Comparison of ENCODE assay signal across 1 cellular context in the genomic region with DNA sequence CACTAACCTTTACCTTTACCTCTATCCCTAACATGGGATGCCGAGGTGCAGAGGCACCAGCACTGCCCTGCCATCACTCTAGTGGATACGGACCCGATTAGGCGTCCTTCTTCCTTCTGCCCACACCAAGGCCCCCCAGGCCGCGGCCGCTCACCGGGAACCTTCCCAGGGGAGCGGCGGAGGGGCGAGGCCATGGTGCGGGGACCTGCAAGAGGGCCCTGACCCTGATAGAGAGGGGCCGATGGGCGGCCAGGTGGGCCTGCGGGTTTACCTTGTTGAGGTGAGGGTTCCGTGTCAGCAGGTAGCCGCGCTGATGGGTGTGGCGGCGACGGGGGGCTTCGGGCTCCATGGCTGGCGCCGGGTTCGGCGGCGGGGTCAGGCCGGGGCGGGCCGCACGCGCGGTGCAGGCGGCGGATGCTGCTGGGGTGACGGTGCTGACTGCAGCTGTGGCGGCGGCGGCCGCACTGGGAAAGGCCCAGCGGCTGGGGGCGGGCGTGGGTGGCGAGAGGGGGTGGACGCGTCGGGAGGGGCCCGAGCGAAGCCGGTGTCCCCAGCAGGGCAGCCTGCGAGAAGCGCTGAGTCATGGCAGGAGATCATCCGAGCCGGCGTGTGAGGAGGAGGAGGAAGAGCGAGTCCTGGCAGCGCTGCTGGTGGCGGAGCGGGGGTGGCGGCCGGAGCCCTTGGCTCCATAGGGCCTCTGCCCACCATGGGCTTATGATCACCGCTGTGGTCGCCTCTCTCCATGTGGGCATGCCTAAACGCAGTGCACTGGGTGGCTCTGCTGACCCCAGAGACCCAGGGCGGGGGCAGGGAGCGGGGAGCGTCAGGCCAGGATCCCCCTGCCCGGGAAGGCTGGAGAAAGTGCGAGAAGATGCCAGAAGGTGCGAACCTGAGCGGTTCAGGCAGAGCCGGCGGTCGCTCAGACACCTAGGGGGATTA.
TF ChIP-seq lines count a peak whose summit lies in the region.

ME1 (minus strand) TSS at position 446 of the 939 bp plus-strand sequence; CDS start at position 349, 97 bp downstream.

TF ChIP-seq in H1, 55 proteins besides CTCF, POLR2A, EP300 and RAD21:
- TF ChIP-seq, protein P1, sequence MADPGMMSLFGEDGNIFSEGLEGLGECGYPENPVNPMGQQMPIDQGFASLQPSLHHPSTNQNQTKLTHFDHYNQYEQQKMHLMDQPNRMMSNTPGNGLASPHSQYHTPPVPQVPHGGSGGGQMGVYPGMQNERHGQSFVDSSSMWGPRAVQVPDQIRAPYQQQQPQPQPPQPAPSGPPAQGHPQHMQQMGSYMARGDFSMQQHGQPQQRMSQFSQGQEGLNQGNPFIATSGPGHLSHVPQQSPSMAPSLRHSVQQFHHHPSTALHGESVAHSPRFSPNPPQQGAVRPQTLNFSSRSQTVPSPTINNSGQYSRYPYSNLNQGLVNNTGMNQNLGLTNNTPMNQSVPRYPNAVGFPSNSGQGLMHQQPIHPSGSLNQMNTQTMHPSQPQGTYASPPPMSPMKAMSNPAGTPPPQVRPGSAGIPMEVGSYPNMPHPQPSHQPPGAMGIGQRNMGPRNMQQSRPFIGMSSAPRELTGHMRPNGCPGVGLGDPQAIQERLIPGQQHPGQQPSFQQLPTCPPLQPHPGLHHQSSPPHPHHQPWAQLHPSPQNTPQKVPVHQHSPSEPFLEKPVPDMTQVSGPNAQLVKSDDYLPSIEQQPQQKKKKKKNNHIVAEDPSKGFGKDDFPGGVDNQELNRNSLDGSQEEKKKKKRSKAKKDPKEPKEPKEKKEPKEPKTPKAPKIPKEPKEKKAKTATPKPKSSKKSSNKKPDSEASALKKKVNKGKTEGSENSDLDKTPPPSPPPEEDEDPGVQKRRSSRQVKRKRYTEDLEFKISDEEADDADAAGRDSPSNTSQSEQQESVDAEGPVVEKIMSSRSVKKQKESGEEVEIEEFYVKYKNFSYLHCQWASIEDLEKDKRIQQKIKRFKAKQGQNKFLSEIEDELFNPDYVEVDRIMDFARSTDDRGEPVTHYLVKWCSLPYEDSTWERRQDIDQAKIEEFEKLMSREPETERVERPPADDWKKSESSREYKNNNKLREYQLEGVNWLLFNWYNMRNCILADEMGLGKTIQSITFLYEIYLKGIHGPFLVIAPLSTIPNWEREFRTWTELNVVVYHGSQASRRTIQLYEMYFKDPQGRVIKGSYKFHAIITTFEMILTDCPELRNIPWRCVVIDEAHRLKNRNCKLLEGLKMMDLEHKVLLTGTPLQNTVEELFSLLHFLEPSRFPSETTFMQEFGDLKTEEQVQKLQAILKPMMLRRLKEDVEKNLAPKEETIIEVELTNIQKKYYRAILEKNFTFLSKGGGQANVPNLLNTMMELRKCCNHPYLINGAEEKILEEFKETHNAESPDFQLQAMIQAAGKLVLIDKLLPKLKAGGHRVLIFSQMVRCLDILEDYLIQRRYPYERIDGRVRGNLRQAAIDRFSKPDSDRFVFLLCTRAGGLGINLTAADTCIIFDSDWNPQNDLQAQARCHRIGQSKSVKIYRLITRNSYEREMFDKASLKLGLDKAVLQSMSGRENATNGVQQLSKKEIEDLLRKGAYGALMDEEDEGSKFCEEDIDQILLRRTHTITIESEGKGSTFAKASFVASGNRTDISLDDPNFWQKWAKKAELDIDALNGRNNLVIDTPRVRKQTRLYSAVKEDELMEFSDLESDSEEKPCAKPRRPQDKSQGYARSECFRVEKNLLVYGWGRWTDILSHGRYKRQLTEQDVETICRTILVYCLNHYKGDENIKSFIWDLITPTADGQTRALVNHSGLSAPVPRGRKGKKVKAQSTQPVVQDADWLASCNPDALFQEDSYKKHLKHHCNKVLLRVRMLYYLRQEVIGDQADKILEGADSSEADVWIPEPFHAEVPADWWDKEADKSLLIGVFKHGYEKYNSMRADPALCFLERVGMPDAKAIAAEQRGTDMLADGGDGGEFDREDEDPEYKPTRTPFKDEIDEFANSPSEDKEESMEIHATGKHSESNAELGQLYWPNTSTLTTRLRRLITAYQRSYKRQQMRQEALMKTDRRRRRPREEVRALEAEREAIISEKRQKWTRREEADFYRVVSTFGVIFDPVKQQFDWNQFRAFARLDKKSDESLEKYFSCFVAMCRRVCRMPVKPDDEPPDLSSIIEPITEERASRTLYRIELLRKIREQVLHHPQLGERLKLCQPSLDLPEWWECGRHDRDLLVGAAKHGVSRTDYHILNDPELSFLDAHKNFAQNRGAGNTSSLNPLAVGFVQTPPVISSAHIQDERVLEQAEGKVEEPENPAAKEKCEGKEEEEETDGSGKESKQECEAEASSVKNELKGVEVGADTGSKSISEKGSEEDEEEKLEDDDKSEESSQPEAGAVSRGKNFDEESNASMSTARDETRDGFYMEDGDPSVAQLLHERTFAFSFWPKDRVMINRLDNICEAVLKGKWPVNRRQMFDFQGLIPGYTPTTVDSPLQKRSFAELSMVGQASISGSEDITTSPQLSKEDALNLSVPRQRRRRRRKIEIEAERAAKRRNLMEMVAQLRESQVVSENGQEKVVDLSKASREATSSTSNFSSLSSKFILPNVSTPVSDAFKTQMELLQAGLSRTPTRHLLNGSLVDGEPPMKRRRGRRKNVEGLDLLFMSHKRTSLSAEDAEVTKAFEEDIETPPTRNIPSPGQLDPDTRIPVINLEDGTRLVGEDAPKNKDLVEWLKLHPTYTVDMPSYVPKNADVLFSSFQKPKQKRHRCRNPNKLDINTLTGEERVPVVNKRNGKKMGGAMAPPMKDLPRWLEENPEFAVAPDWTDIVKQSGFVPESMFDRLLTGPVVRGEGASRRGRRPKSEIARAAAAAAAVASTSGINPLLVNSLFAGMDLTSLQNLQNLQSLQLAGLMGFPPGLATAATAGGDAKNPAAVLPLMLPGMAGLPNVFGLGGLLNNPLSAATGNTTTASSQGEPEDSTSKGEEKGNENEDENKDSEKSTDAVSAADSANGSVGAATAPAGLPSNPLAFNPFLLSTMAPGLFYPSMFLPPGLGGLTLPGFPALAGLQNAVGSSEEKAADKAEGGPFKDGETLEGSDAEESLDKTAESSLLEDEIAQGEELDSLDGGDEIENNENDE (IDR thresholded peaks at IDR 0.05; ENCODE audit: insufficient replicate concordance, low read length) = no peak
- TF ChIP-seq SIRT6 (IDR thresholded peaks at IDR 0.05; ENCODE audit: low read length) (no peak), CBX8 (IDR thresholded peaks at IDR 0.05; ENCODE audit: borderline replicate concordance, low read depth, low read length) (no peak), USF2 (IDR thresholded peaks at IDR 0.05; ENCODE audit: low read length) (no peak), SIX5 (IDR thresholded peaks at IDR 0.05; ENCODE audit: low read depth, low read length) (no peak), CREB1 (IDR thresholded peaks at IDR 0.05) (no peak), KDM4A (IDR thresholded peaks at IDR 0.05; ENCODE audit: low read depth, low read length, severe bottlenecking) (peak; percentile 90), KDM1A (IDR thresholded peaks at IDR 0.05; ENCODE audit: borderline replicate concordance, low read length) (no peak), BCL11A (IDR thresholded peaks at IDR 0.05; ENCODE audit: low read depth in 2 of 2, low read length in 2 of 2) (no peak), PHF8 (conservative IDR thresholded peaks at IDR 0.05; ENCODE audit: low read depth, low read length) (peak; percentile 51), TAF7 (optimal IDR thresholded peaks at IDR 0.05; ENCODE audit: borderline replicate concordance, low read depth, low read length) (no peak), CHD1 (IDR thresholded peaks at IDR 0.05; ENCODE audit: low read depth, low read length) (no peak), GTF2F1 (IDR thresholded peaks at IDR 0.05; ENCODE audit: borderline replicate concordance, low read depth, low read length) (no peak), RXRA (IDR thresholded peaks at IDR 0.05; ENCODE audit: insufficient read depth, low read depth, low read length) (no peak), SP1 (IDR thresholded peaks at IDR 0.05; ENCODE audit: low read depth, low read length) (no peak), RFX5 (IDR thresholded peaks at IDR 0.05; ENCODE audit: borderline replicate concordance, low read depth, low read length) (no peak), EZH2 (IDR thresholded peaks at IDR 0.05; ENCODE audit: low read depth, low read length, severe bottlenecking) (peak; percentile 40), SUZ12 (IDR thresholded peaks at IDR 0.05; ENCODE audit: low read length) (no peak; the same call in 1 of the 2 replicates), RNF2 (IDR thresholded peaks at IDR 0.05; ENCODE audit: borderline replicate concordance, low read depth, low read length, missing control alignments, poor library complexity, severe bottlenecking) (no peak), RBBP5 (IDR thresholded peaks at IDR 0.05; ENCODE audit: borderline replicate concordance, low read depth, low read length) (peak; percentile 86; the same call in 1 of the 2 replicates), ASH2L (IDR thresholded peaks at IDR 0.05; ENCODE audit: low read length) (peak; percentile 97), POU5F1 (IDR thresholded peaks at IDR 0.05; ENCODE audit: low read depth, low read length) (no peak), TEAD4 (IDR thresholded peaks at IDR 0.05; ENCODE audit: low read depth, low read length) (no peak), KDM5A (IDR thresholded peaks at IDR 0.05; ENCODE audit: low read length) (no peak), ATF3 (IDR thresholded peaks at IDR 0.05; ENCODE audit: insufficient read depth, low read depth, low read length) (no peak), SAP30 (IDR thresholded peaks at IDR 0.05; ENCODE audit: insufficient read depth, insufficient replicate concordance, low read length) (no peak), SP2 (IDR thresholded peaks at IDR 0.05; ENCODE audit: low read length) (no peak), SRF (IDR thresholded peaks at IDR 0.05; ENCODE audit: low read depth, low read length) (no peak), POLR2AphosphoS5 (IDR thresholded peaks at IDR 0.05; ENCODE audit: low read depth, low read length) (no peak), EGR1 (IDR thresholded peaks at IDR 0.05; ENCODE audit: borderline replicate concordance, low read depth, low read length) (peak; percentile 77; the same call in 1 of the 2 replicates), SP4 (IDR thresholded peaks at IDR 0.05; ENCODE audit: low read length) (no peak), ZNF274 (IDR thresholded peaks at IDR 0.05; ENCODE audit: borderline replicate concordance, extremely low read depth, low read length) (no peak), NRF1 (IDR thresholded peaks at IDR 0.05; ENCODE audit: low read depth, low read length) (no peak), HDAC6 (IDR thresholded peaks at IDR 0.05; ENCODE audit: low read depth, low read length) (no peak), CEBPB (IDR thresholded peaks at IDR 0.05; ENCODE audit: low read depth, low read length) (no peak), HDAC2 (IDR thresholded peaks at IDR 0.05; ENCODE audit: borderline replicate concordance in 1 of 2, low read depth in 2 of 2, low read length in 2 of 2) (no peak), E2F6 (IDR thresholded peaks at IDR 0.05) (peak; percentile 70), CBX5 (IDR thresholded peaks at IDR 0.05; ENCODE audit: low read depth, low read length) (no peak), YY1 (IDR thresholded peaks at IDR 0.05; ENCODE audit: low read depth, low read length) (peak; percentile 41; the same call in 1 of the 2 replicates), NANOG (IDR thresholded peaks at IDR 0.05; ENCODE audit: insufficient read depth, low read depth, low read length, poor library complexity, severe bottlenecking) (no peak), TBP (IDR thresholded peaks at IDR 0.05; ENCODE audit: low read depth, low read length) (no peak), GABPA (IDR thresholded peaks at IDR 0.05; ENCODE audit: borderline replicate concordance, insufficient read depth, low read length) (no peak), BRCA1 (IDR thresholded peaks at IDR 0.05; ENCODE audit: low read depth, low read length) (no peak), TCF12 (IDR thresholded peaks at IDR 0.05; ENCODE audit: low read depth, low read length) (no peak), CHD2 (IDR thresholded peaks at IDR 0.05; ENCODE audit: low read length) (no peak), FOSL1 (IDR thresholded peaks at IDR 0.05; ENCODE audit: insufficient read depth, low read depth, low read length) (no peak), JUND (IDR thresholded peaks at IDR 0.05; ENCODE audit: low read length) (no peak), SIN3A (conservative IDR thresholded peaks at IDR 0.05 in 1 of 2, IDR thresholded peaks at IDR 0.05 in 1 of 2; ENCODE audit: low read depth in 1 of 2, low read length in 2 of 2) (no peak), TAF1 (IDR thresholded peaks at IDR 0.05; ENCODE audit: low read depth, low read length) (peak; percentile 7; the same call in 1 of the 2 replicates), JUN (IDR thresholded peaks at IDR 0.05; ENCODE audit: low read depth, low read length) (no peak), MAFK (IDR thresholded peaks at IDR 0.05; ENCODE audit: low read depth, low read length) (peak; percentile 84; the same call in 1 of the 2 replicates), MAX (IDR thresholded peaks at IDR 0.05) (peak; percentile 31; the same call in 1 of the 2 replicates), CTBP2 (IDR thresholded peaks at IDR 0.05; ENCODE audit: borderline replicate concordance, insufficient read depth, insufficient read length, low read length) (no peak), BACH1 (IDR thresholded peaks at IDR 0.05; ENCODE audit: low read length) (peak; percentile 97)
- TF ChIP-seq, protein P2, sequence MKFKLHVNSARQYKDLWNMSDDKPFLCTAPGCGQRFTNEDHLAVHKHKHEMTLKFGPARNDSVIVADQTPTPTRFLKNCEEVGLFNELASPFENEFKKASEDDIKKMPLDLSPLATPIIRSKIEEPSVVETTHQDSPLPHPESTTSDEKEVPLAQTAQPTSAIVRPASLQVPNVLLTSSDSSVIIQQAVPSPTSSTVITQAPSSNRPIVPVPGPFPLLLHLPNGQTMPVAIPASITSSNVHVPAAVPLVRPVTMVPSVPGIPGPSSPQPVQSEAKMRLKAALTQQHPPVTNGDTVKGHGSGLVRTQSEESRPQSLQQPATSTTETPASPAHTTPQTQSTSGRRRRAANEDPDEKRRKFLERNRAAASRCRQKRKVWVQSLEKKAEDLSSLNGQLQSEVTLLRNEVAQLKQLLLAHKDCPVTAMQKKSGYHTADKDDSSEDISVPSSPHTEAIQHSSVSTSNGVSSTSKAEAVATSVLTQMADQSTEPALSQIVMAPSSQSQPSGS (IDR thresholded peaks at IDR 0.05; ENCODE audit: low read length) = no peak
